In genomic region chr4:31674313-31674947, GRCh38 we compare ENCODE assay signal across 9 cellular contexts.
A peak's percentile ranks its signal among the peaks of the same experiment; 100 is the strongest.
DNase-seq lines count a peak whose midpoint lies in the region; ATAC-seq and TF ChIP-seq lines count a peak whose summit lies in the region.
"Had no signal": no experiment of that assay in that cellular context is flagged by ENCODE, and none has a peak within 500 bp of the region (broad histone marks: within the 10 kb centered on the region; RNA-seq: fewer than 3 reads in every experiment).

No MANE protein-coding gene starts in this region.

- H3K27me3 ChIP-seq in brain microvascular endothelial cell (replicated peaks), result no peaks in the 10 kb centered on the region

- no peaks in the 10 kb centered on the region for H3K36me3 ChIP-seq in brain microvascular endothelial cell (replicated peaks)

- H3K4me1 Mint-ChIP-seq in nephron progenitor cell, result no peaks in the 10 kb centered on the region

- H3K27me3 Mint-ChIP-seq in nephron progenitor cell (ENCODE audit: low read depth, poor library complexity), result no peaks in the 10 kb centered on the region

- peak; percentile 60 for TF ChIP-seq CTCF in LNCAP (IDR thresholded peaks at IDR 0.05)
- TF ChIP-seq CTCF in brain microvascular endothelial cell (IDR thresholded peaks at IDR 0.05; ENCODE audit: low read depth, low read length, missing control alignments), result peak; percentile 57
- TF ChIP-seq CTCF in nephron progenitor cell (IDR thresholded peaks at IDR 0.05), result peak; percentile 45

- no peaks in the 10 kb centered on the region for H3K36me3 Mint-ChIP-seq in nephron progenitor cell (ENCODE audit: low read depth)

- no peak overlapping the region for H3K27ac Mint-ChIP-seq in nephron progenitor cell

- H3K27ac ChIP-seq in brain microvascular endothelial cell, result no peak overlapping the region

- peak; percentile 28 for DNase-seq in ELR (ENCODE audit: low read depth)
- DNase-seq in brain microvascular endothelial cell, result peak; percentile 16
- DNase-seq in nephron progenitor cell, result peak; percentile 5
- no peak for DNase-seq in hippocampal formation (lab: John Stamatoyannopoulos, UW)
- DNase-seq in T-helper 9 cell, result no peak
- DNase-seq: MV-4-11 had no signal

- in situ Hi-C loops in brain microvascular endothelial cell (cut with HindIII; ENCODE audit: low pct_ligation_motif_present, low sequenced_read_pairs), result no loop called here

- H3K9me3 Mint-ChIP-seq in nephron progenitor cell, result no peaks in the 10 kb centered on the region

- no peak overlapping the region for H3K4me3 ChIP-seq in brain microvascular endothelial cell (ENCODE audit: low read depth, low read length)

- H3K4me3 Mint-ChIP-seq in nephron progenitor cell, result no peak overlapping the region

- ATAC-seq in HG02885 (IDR thresholded peaks at IDR 0.05; ENCODE audit: poor library complexity, unreplicated experiment), result no peak
- no peak for ATAC-seq in GM18861 (IDR thresholded peaks at IDR 0.05; ENCODE audit: unreplicated experiment)

Comparison
In these comparisons a context has a peak if more than half of its experiments do, and no peak if none do; other contexts are left out.
1. DNase-seq: peak in ELR (single experiment), brain microvascular endothelial cell (single experiment) and nephron progenitor cell (single experiment); none in hippocampal formation (0 of 2) and T-helper 9 cell (single experiment).
2. Peak in every context shown above with its lines, with median percentiles within 50 percentile points of each other: CTCF ChIP-seq.